In the genomic region with DNA sequence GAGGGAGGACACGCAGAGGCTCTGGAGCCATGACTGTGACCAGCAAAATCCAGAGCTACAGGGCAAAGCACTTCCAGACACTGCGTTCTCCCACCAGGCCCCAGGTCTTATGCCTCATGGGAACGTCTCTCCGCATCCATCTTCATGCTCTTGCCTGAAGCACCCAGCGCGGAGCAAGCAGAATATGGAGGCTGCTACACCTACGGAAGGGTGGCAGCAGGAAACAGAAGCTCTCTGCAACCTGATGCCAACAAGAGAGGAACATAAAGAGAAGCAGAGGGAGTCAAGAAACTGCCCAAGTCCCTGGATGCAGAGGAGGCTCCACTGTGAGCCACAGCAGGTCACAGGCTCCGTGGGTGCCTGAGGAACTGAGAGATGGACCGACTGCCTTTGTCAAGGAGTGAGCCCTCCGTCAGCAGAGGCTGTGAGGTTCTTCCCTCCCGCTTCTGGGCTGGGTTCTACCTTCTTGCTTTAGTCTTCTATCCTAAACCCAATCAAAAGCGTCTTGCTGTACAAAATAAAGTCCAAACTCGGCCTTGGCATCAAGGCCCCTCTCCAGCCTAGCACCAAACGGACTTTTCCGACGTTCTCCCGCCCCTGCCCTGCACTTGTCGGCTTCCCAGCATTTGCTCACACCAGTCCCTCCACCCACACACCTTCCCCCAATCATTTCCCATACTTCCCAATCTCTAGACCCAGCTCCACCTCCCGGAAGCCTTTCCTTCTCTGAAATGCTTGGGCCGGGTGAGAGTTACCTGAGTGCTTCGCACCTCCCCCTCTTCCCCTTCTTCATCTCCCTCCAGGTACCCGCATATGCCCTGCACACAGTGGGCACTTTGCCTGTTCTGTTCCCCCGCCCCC, we compare ENCODE assay signal across 8 cellular contexts. TPM values are rescaled to one million over a fixed set of nuclear protein-coding genes. Genes with fewer than 3 reads are reported as not detected.
DNase-seq lines count a peak whose midpoint lies in the region; ATAC-seq and TF ChIP-seq lines count a peak whose summit lies in the region.

No MANE protein-coding gene starts in this region.

- peak overlapping the region; percentile 88 to 95 (median 95) for H3K4me3 Mint-ChIP-seq in T-cell

- no peak for TF ChIP-seq EP300 in esophagus muscularis mucosa (IDR thresholded peaks at IDR 0.05)

- H3K4me1 ChIP-seq in esophagus muscularis mucosa: peaks cover 5 to 25% (median 22%) of the 10 kb centered on the region in 4 donors
- H3K4me1 ChIP-seq in neuron (ENCODE audit: insufficient read depth, low read length): peaks cover 39% of the 10 kb centered on the region

- DNase-seq in DMS53 (lab: John Stamatoyannopoulos, UW) (peak; percentile 87), HT1080 (ENCODE audit: low read depth) (peak; percentile 13), T-cell (no peak), esophagus muscularis mucosa (ENCODE audit: extremely low spot score) (no peak)

- H3K4me3 ChIP-seq in esophagus muscularis mucosa (peak overlapping the region; percentile 65 to 74 (median 70)), neuron (ENCODE audit: low read length) (peak overlapping the region; percentile 98)

- CTCF ChIA-PET in T-cell (lab: Charles Lee): interaction anchor here in 1 of 2 donors (0.5 to 1.1 kb wide), 3 partner anchors 10 to 397 kb away, joined by 3 to 8 read pairs (median 3); no protein-coding TSS in a partner anchor

- WGBS in esophagus muscularis mucosa: 42% methylated on average over 23 of the region's 23 CpGs

- H3K9me3 ChIP-seq in esophagus muscularis mucosa (no peaks in the 10 kb centered on the region), neuron (ENCODE audit: low read length) (peaks cover 8% of the 10 kb centered on the region)

- ATAC-seq in T-cell (replicated peaks in 1 of 4) (peak in 1 of 4 experiments; percentile 5), HG03097 (IDR thresholded peaks at IDR 0.05; ENCODE audit: low FRiP score, unreplicated experiment) (no peak), GM21529 (IDR thresholded peaks at IDR 0.05; ENCODE audit: unreplicated experiment) (no peak), HG03108 (IDR thresholded peaks at IDR 0.05; ENCODE audit: unreplicated experiment) (no peak)

- H2AFZ ChIP-seq in neuron (ENCODE audit: low read depth, low read length): peak overlapping the region; percentile 84

- H3K27me3 ChIP-seq in esophagus muscularis mucosa: peaks cover 0 to 6% (median 0%) of the 10 kb centered on the region in 4 donors
- no peaks in the 10 kb centered on the region for H3K27me3 ChIP-seq in neuron (ENCODE audit: insufficient read depth, low read length)

- no peak for TF ChIP-seq CTCF in esophagus muscularis mucosa (IDR thresholded peaks at IDR 0.05)

- intact Hi-C loops in esophagus muscularis mucosa (cut with DNase I): no loop called here

- POLR2A ChIA-PET in T-cell (lab: Charles Lee): no interaction called here

- peaks cover 5% of the 10 kb centered on the region for H3K36me3 Mint-ChIP-seq in T-cell

- peaks cover 0 to 5% (median 0%) of the 10 kb centered on the region in 4 donors for H3K36me3 ChIP-seq in esophagus muscularis mucosa
- peaks cover 43% of the 10 kb centered on the region for H3K36me3 ChIP-seq in neuron (ENCODE audit: insufficient read depth, low read length)

- H3K27ac Mint-ChIP-seq in T-cell: peak overlapping the region in 1 of 2 donors; percentile 12

- H3K9me3 Mint-ChIP-seq in T-cell: no peaks in the 10 kb centered on the region

- no peak overlapping the region for H3K27ac ChIP-seq in esophagus muscularis mucosa (replicated peaks in 1 of 4)

- TF ChIP-seq POLR2A in esophagus muscularis mucosa (IDR thresholded peaks at IDR 0.05; ENCODE audit: low read depth): no peak

- peaks cover 5 to 10% of the 10 kb centered on the region in 2 donors for H3K27me3 Mint-ChIP-seq in T-cell

- peaks cover 24 to 28% (median 24%) of the 10 kb centered on the region in 3 donors for H3K4me1 Mint-ChIP-seq in T-cell

RNA-seq across cellular contexts. Expression of a gene that starts 0.9 kb away (rescaled TPM):
- total RNA-seq in HT1080 (2014; rRNA removed; shearing (Covaris generic)): 180 and 213 TPM in 2 replicates
- 68.0 and 70.6 TPM in 2 replicates for polyA plus RNA-seq in HT1080 (2015; cell fraction: cytosol; rRNA removed)
- polyA plus RNA-seq in HT1080 (2015; cell fraction: nucleus; rRNA removed): 83.7 and 84.6 TPM in 2 replicates
- total RNA-seq in T-cell: 10 to 100 TPM in 3 of 5 donors, 1 to 10 TPM in 2; 4.5 to 19.9 (median 10.7) TPM
- 10 to 100 TPM; 10.8 to 16.1 (median 13.1) TPM for total RNA-seq in esophagus muscularis mucosa

Comparison
In these comparisons a context has a peak if more than half of its experiments do, and no peak if none do; other contexts are left out.
1. DNase-seq: peak in DMS53 (single experiment) and HT1080 (single experiment); none in T-cell (0 of 34) and esophagus muscularis mucosa (single experiment).